Comparison of ENCODE assay signal across 10 cellular contexts in genomic region chr6:6686176-6686575, GRCh38.
A peak's percentile ranks its signal among the peaks of the same experiment; 100 is the strongest.
DNase-seq lines count a peak whose midpoint lies in the region; ATAC-seq, FAIRE-seq and TF ChIP-seq lines count a peak whose summit lies in the region.
"Had no signal": no experiment of that assay in that cellular context is flagged by ENCODE, and none has a peak within 500 bp of the region (broad histone marks: within the 10 kb centered on the region; RNA-seq: fewer than 3 reads in every experiment).

No MANE protein-coding gene starts in this region.

- ATAC-seq in PC-3 = no peak
- no peak for ATAC-seq in GM18868 (IDR thresholded peaks at IDR 0.05; ENCODE audit: unreplicated experiment)

- H3K27me3 ChIP-seq in HUES48 (ENCODE audit: control insufficient read depth, insufficient read depth, low read length) (no peaks in the 10 kb centered on the region), PC-3 (ENCODE audit: low read length) (no peaks in the 10 kb centered on the region), hepatocyte (no peaks in the 10 kb centered on the region), skeletal muscle tissue (ENCODE audit: control insufficient read depth in 3 of 3, insufficient read depth in 3 of 3, low read length in 3 of 3) (no peaks in the 10 kb centered on the region)
- H3K27me3 ChIP-seq: testis had no signal

- 97% methylated on average over 7 of the region's 7 CpGs for WGBS in hepatocyte (ENCODE audit: low lambda C conversion rate, missing lambda C conversion rate)

- peak overlapping the region; percentile 70 for H3K4me2 ChIP-seq in PC-3 (ENCODE audit: low read length)
- H3K4me2 ChIP-seq in hepatocyte = peak overlapping the region; percentile 58

- H2AFZ ChIP-seq in PC-3 (ENCODE audit: low read length) = peak overlapping the region; percentile 66; the same call in 1 of the 2 replicates
- no peak overlapping the region for H2AFZ ChIP-seq in hepatocyte

- H3K9me3 ChIP-seq in HUES48 (ENCODE audit: control insufficient read depth, insufficient read depth, low read length) (no peaks in the 10 kb centered on the region), PC-3 (ENCODE audit: low read length) (no peaks in the 10 kb centered on the region), hepatocyte (ENCODE audit: low read depth) (no peaks in the 10 kb centered on the region), skeletal muscle tissue (ENCODE audit: control insufficient read depth in 3 of 3, low read length in 3 of 3) (peaks cover 0 to 1% (median 0%) of the 10 kb centered on the region in 3 donors)
- H3K9me3 ChIP-seq: testis had no signal

- H3K27ac ChIP-seq in HUES48 (ENCODE audit: low read depth, low read length) (no peak overlapping the region), PC-3 (ENCODE audit: low read length) (0 out of 2 replicates have a peak overlapping the region, but pooled peaks have one; percentile 19), hepatocyte (no peak overlapping the region), skeletal muscle tissue (ENCODE audit: low read depth, low read length) (peak overlapping the region; percentile 77)

- H3K36me3 ChIP-seq in HUES48 (ENCODE audit: control insufficient read depth, insufficient read depth, low read length) = no peaks in the 10 kb centered on the region
- H3K36me3 ChIP-seq in PC-3 (ENCODE audit: low read depth, low read length) = no peaks in the 10 kb centered on the region
- no peaks in the 10 kb centered on the region for H3K36me3 ChIP-seq in hepatocyte (replicated peaks; ENCODE audit: insufficient read depth, low read depth)
- no peaks in the 10 kb centered on the region for H3K36me3 ChIP-seq in skeletal muscle tissue (ENCODE audit: control insufficient read depth in 3 of 3, insufficient read depth in 3 of 3, low read length in 3 of 3)

- TF ChIP-seq CTCF in PC-3 (conservative IDR thresholded peaks at IDR 0.05; ENCODE audit: low read depth, low read length) (no peak), hepatocyte (IDR thresholded peaks at IDR 0.05; ENCODE audit: poor library complexity) (no peak)

- no peak for FAIRE-seq in HTR-8/SVneo (lab: Jason Lieb, UNC)
- FAIRE-seq: small intestine had no signal

- intact Hi-C loops in PC-3 (cut with micrococcal nuclease) = loop anchor here (5.0 kb wide), 3 partner anchors 126 to 456 kb away; no protein-coding TSS in a partner anchor

- no peaks in the 10 kb centered on the region for H4K20me1 ChIP-seq in PC-3 (ENCODE audit: low read length)
- no peaks in the 10 kb centered on the region for H4K20me1 ChIP-seq in hepatocyte (ENCODE audit: insufficient read depth, poor library complexity, severe bottlenecking)

- no peaks in the 10 kb centered on the region for H3F3A ChIP-seq in PC-3 (ENCODE audit: low read length, unreplicated experiment)

- H3K4me3 ChIP-seq in HUES48 (ENCODE audit: low read depth, low read length) (peak overlapping the region; percentile 50), PC-3 (ENCODE audit: low read length) (peak overlapping the region; percentile 39; the same call in 1 of the 2 replicates), hepatocyte (no peak overlapping the region), skeletal muscle tissue (ENCODE audit: low read length in 3 of 3) (peak overlapping the region in 1 of 3 donors; percentile 47)

- TSS peak; percentile 94 for BruUV-seq in PC-3 (replicated peaks; lab: Mats Ljungman, UMichigan)

- H3K9ac ChIP-seq in HUES48 (ENCODE audit: low read depth, low read length) = no peak overlapping the region
- peak overlapping the region; percentile 32; the same call in 1 of the 2 replicates for H3K9ac ChIP-seq in PC-3 (ENCODE audit: low read length)
- no peak overlapping the region for H3K9ac ChIP-seq in skeletal muscle tissue (ENCODE audit: low read depth in 1 of 3, low read length in 3 of 3)

- no peaks in the 10 kb centered on the region for H3K9me2 ChIP-seq in PC-3 (replicated peaks; ENCODE audit: low read length)
- no peaks in the 10 kb centered on the region for H3K9me2 ChIP-seq in hepatocyte (replicated peaks; ENCODE audit: insufficient read depth)

- no peaks in the 10 kb centered on the region for H3K79me2 ChIP-seq in PC-3 (ENCODE audit: low read length)
- no peaks in the 10 kb centered on the region for H3K79me2 ChIP-seq in hepatocyte

- peaks cover 25% of the 10 kb centered on the region for H3K4me1 ChIP-seq in HUES48 (ENCODE audit: control insufficient read depth, insufficient read depth, low read length)
- peaks cover 42% of the 10 kb centered on the region for H3K4me1 ChIP-seq in PC-3 (ENCODE audit: insufficient read depth, low read length)
- peaks cover 8% of the 10 kb centered on the region for H3K4me1 ChIP-seq in hepatocyte (ENCODE audit: insufficient read depth)
- peaks cover 19 to 35% (median 26%) of the 10 kb centered on the region in 3 donors for H3K4me1 ChIP-seq in skeletal muscle tissue (ENCODE audit: control insufficient read depth in 3 of 3, insufficient read depth in 3 of 3, low read length in 3 of 3)

- POLR2A ChIA-PET in PC-3 (lab: Charles Lee; ENCODE audit: unreplicated experiment) = interaction anchor here (0.6 kb wide), 2 partner anchors 420 to 1282 kb away, joined by 4 to 6 read pairs; no protein-coding TSS in a partner anchor

- CTCF ChIA-PET in PC-3 (lab: Charles Lee) = interaction anchor here (0.6 to 1.5 kb wide), 3 partner anchors 9 to 582 kb away, joined by 3 to 8 read pairs (median 3); no protein-coding TSS in a partner anchor

- DNase-seq in PC-3 = no peak
- no peak for DNase-seq in hepatocyte (ENCODE audit: low spot score)
- DNase-seq in NK-92 treated with Interleukin-12 subunit alpha and Interleukin-12 subunit beta, amount 100 ng/mL, for 24 hours (lab: John Stamatoyannopoulos, UW) = no peak
- DNase-seq in HTR-8/SVneo (ENCODE audit: insufficient read length, low spot score) = no peak
- DNase-seq: activated CD4-positive, alpha-beta T cell treated with anti-CD3 and anti-CD28 coated beads, Interleukin-2, amount 10 ng/mL, durations not matched to agents 24 days and 14 days; testis had no signal

Comparison
In these comparisons a context has a peak if more than half of its experiments do, and no peak if none do; other contexts are left out.
1. H3K27ac ChIP-seq: peak in PC-3 (single experiment) and skeletal muscle tissue (single experiment); none in HUES48 (single experiment) and hepatocyte (single experiment).